21 cellular contexts compared by ENCODE assay signal in the genomic region with DNA sequence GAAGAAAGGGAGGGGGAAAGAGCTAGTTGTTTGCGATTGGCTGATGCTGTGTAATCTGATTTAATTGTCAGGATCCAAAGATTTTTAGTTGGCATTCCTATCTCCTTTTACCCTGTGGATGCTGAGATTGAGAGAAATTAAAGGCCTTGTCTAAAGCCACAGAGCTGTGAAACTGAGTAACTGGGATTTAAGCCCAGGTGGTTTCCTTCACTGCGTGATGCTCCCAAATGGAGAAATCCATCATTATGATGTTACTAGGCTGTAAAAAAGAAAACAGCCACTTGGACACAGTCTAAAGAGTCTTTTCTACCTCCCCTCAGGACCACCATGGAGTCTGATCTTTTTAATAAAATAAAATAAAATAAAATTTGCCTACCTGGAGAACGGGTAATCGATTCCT.
"Had no signal": no experiment of that assay in that cellular context is flagged by ENCODE, and none has a peak within 500 bp of the region (broad histone marks: within the 10 kb centered on the region; RNA-seq: fewer than 3 reads in every experiment).

No MANE protein-coding gene starts in this region.

- H3K9ac ChIP-seq: SK-N-SH had no signal

- ATAC-seq: left lung, pancreas had no signal

- H3K27ac Mint-ChIP-seq: activated B cell treated with CpG ODN at 0.5 μM for 24 hours; activated T-cell treated with anti-CD3 and anti-CD28 coated beads, Interleukin-2, amount 50 U/mL, for 72 hours; stimulated activated naive B cell treated with anti-CD40 and anti-IgM and Interleukin-4, amounts not matched to agents 10 μg/mL and 1 μg/mL and 100 μg/mL, for 72 hours had no signal

- DNase-seq: activated B cell treated with CpG ODN at 0.5 μM for 24 hours; activated CD4-positive, alpha-beta T cell treated with anti-CD3 and anti-CD28 coated beads for 4 hours; activated gamma-delta T cell; anterior cingulate cortex; brain microvascular endothelial cell; erythroblast; foreskin melanocyte; hypothalamus; kidney; left lung; mammary epithelial cell; midbrain; pancreas; SK-N-SH; stimulated activated naive B cell treated with anti-CD40 and anti-IgM and Interleukin-4, amounts not matched to agents 10 μg/mL and 1 μg/mL and 100 μg/mL, for 72 hours; T-helper 9 cell; thyroid gland had no signal

- H3K9me3 ChIP-seq: left lung, neutrophil, pancreas, SK-N-SH, thyroid gland had no signal

- H3K4me1 ChIP-seq: left lung, pancreas, thyroid gland had no signal

- H3K27ac ChIP-seq: brain microvascular endothelial cell, coronary artery, left lung, neutrophil, pancreas, thyroid gland had no signal

- FAIRE-seq: endometrium had no signal

- H3K36me3 Mint-ChIP-seq: stimulated activated naive B cell treated with anti-CD40 and anti-IgM and Interleukin-4, amounts not matched to agents 10 μg/mL and 1 μg/mL and 100 μg/mL, for 72 hours had no signal

- H3K27me3 Mint-ChIP-seq: activated B cell treated with CpG ODN at 0.5 μM for 24 hours; stimulated activated naive B cell treated with anti-CD40 and anti-IgM and Interleukin-4, amounts not matched to agents 10 μg/mL and 1 μg/mL and 100 μg/mL, for 72 hours had no signal

- H3K4me1 Mint-ChIP-seq: activated B cell treated with CpG ODN at 0.5 μM for 24 hours; stimulated activated naive B cell treated with anti-CD40 and anti-IgM and Interleukin-4, amounts not matched to agents 10 μg/mL and 1 μg/mL and 100 μg/mL, for 72 hours had no signal

- H3K4me2 ChIP-seq: SK-N-SH had no signal

- H3K4me3 Mint-ChIP-seq: activated B cell treated with CpG ODN at 0.5 μM for 24 hours; stimulated activated naive B cell treated with anti-CD40 and anti-IgM and Interleukin-4, amounts not matched to agents 10 μg/mL and 1 μg/mL and 100 μg/mL, for 72 hours had no signal

- H3K4me3 ChIP-seq: coronary artery, left lung, pancreas, thyroid gland had no signal

- H3K27me3 ChIP-seq: brain microvascular endothelial cell, left lung, neutrophil, thyroid gland had no signal

- H3K36me3 ChIP-seq: brain microvascular endothelial cell, left lung, neutrophil, pancreas, thyroid gland had no signal
